ENCODE assay signal across 1 cellular context in the genomic region with DNA sequence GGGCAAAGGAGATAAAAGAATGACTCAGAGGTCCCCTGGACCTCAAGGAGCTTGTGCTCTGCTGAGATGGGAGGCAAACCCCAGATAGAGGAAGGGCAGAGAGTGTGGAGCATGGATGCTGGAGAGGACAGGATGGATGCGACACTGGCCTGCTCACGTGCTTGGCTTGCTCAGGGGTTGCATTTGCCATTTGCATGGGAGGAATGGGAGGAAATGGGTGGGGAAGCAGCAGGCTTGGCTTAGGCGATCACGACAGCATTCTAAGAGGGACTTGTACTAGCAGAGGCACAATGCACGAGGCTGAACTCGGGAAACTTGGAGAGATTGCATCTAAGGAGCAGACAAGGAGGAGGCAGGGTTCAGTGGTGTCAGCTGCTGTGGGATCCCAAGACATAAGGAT.
TF ChIP-seq lines count a peak whose summit lies in the region.

No MANE protein-coding gene starts in this region.

TF ChIP-seq in IMR-90, 13 proteins besides CTCF, POLR2A, EP300 and RAD21:
- TF ChIP-seq BHLHE40 (IDR thresholded peaks at IDR 0.05; ENCODE audit: low read depth, low read length) (no peak), FOS (IDR thresholded peaks at IDR 0.05; ENCODE audit: low read depth, low read length) (no peak), SMC3 (IDR thresholded peaks at IDR 0.05; ENCODE audit: low read depth, low read length) (no peak), CHD1 (IDR thresholded peaks at IDR 0.05; ENCODE audit: low read depth, low read length) (no peak)
- TF ChIP-seq, protein P1, sequence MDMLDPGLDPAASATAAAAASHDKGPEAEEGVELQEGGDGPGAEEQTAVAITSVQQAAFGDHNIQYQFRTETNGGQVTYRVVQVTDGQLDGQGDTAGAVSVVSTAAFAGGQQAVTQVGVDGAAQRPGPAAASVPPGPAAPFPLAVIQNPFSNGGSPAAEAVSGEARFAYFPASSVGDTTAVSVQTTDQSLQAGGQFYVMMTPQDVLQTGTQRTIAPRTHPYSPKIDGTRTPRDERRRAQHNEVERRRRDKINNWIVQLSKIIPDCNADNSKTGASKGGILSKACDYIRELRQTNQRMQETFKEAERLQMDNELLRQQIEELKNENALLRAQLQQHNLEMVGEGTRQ (IDR thresholded peaks at IDR 0.05; ENCODE audit: low read depth, low read length) = no peak
